8 cellular contexts compared by ENCODE assay signal in genomic region chr10:66925896-66926719, GRCh38. TPM values are rescaled to one million over a fixed set of nuclear protein-coding genes. Genes with fewer than 3 reads are reported as not detected.
DNase-seq lines count a peak whose midpoint lies in the region; ATAC-seq and TF ChIP-seq lines count a peak whose summit lies in the region.

LRRTM3 (plus strand) TSS chr10:66926036.

- no peaks in the 10 kb centered on the region for H3K9me3 Mint-ChIP-seq in activated CD8-positive, alpha-beta memory T cell treated with anti-CD3 and anti-CD28 coated beads, Interleukin-2, amount 10 ng/mL, durations not matched to agents 7 days and 5 days (ENCODE audit: low read depth)

- CTCF ChIA-PET in activated CD8-positive, alpha-beta memory T cell treated with anti-CD3 and anti-CD28 coated beads, Interleukin-2, amount 10 ng/mL, durations not matched to agents 7 days and 5 days (lab: Charles Lee): interaction anchor here (0.6 to 0.7 kb wide), 3 partner anchors 10 to 894 kb away, joined by 3 read pairs; no protein-coding TSS in a partner anchor

- no peak within 1 kb of the TSS for H3K27ac Mint-ChIP-seq in activated CD8-positive, alpha-beta memory T cell treated with anti-CD3 and anti-CD28 coated beads, Interleukin-2, amount 10 ng/mL, durations not matched to agents 7 days and 5 days

- ATAC-seq in activated CD8-positive, alpha-beta memory T cell treated with anti-CD3 and anti-CD28 coated beads, Interleukin-2, amount 10 ng/mL, durations not matched to agents 7 days and 5 days: peak; percentile 60
- ATAC-seq in GM21529 (IDR thresholded peaks at IDR 0.05; ENCODE audit: unreplicated experiment): peak; percentile 100

- no peak within 1 kb of the TSS for H3K4me3 Mint-ChIP-seq in activated CD8-positive, alpha-beta memory T cell treated with anti-CD3 and anti-CD28 coated beads, Interleukin-2, amount 10 ng/mL, durations not matched to agents 7 days and 5 days

- no peaks in the 10 kb centered on the region for H3K9me3 ChIP-seq in stomach

- H3K27ac ChIP-seq in cingulate gyrus (ENCODE audit: low read depth, low read length) (peak within 1 kb of the TSS; percentile 24), stomach (no peak within 1 kb of the TSS)

- 5 to 10% (median 7%) methylated on average over 16 of the region's 16 CpGs for WGBS in stomach, 5 donors

- DNase-seq in activated CD8-positive, alpha-beta memory T cell treated with anti-CD3 and anti-CD28 coated beads, Interleukin-2, amount 10 ng/mL, durations not matched to agents 7 days and 5 days: peak; percentile 44
- DNase-seq in activated CD8-positive, alpha-beta memory T cell treated with anti-CD3 and anti-CD28 coated beads, Interleukin-2, amount 50 U/mL, for 4 hours: no peak
- peak; percentile 30 for DNase-seq in HT1080 (ENCODE audit: low read depth)
- DNase-seq in RKO (ENCODE audit: low spot score): peak; percentile 78
- peak; percentile 93 for DNase-seq in left kidney (ENCODE audit: low read depth, low spot score)
- peak; percentile 44 for DNase-seq in stomach

- no peaks in the 10 kb centered on the region for H3K36me3 Mint-ChIP-seq in activated CD8-positive, alpha-beta memory T cell treated with anti-CD3 and anti-CD28 coated beads, Interleukin-2, amount 10 ng/mL, durations not matched to agents 7 days and 5 days

- no peaks in the 10 kb centered on the region for H3K36me3 ChIP-seq in stomach

- H3K4me1 Mint-ChIP-seq in activated CD8-positive, alpha-beta memory T cell treated with anti-CD3 and anti-CD28 coated beads, Interleukin-2, amount 10 ng/mL, durations not matched to agents 7 days and 5 days: no peaks in the 10 kb centered on the region

- peaks cover 37% of the 10 kb centered on the region for H3K27me3 Mint-ChIP-seq in activated CD8-positive, alpha-beta memory T cell treated with anti-CD3 and anti-CD28 coated beads, Interleukin-2, amount 10 ng/mL, durations not matched to agents 7 days and 5 days

- peak within 1 kb of the TSS in 2 of 4 donors; percentile 2 to 10 for H3K4me3 ChIP-seq in stomach

- TF ChIP-seq EP300 in stomach (IDR thresholded peaks at IDR 0.05): no peak

- TF ChIP-seq POLR2A in stomach (IDR thresholded peaks at IDR 0.05): no peak

- peaks cover 0 to 32% (median 14%) of the 10 kb centered on the region in 4 donors for H3K4me1 ChIP-seq in stomach

- H3K27me3 ChIP-seq in stomach: peaks cover 0 to 48% (median 24%) of the 10 kb centered on the region in 3 donors

- intact Hi-C loops in stomach (cut with DNase I; ENCODE audit: low total_unique reads): no loop called here

- peak in 5 of 7 experiments; percentile 45 to 56 (median 53) for TF ChIP-seq CTCF in stomach (IDR thresholded peaks at IDR 0.05)

RNA-seq across cellular contexts. Expression of gene LRRTM3, which starts in this region (rescaled TPM):
- total RNA-seq in activated CD8-positive, alpha-beta memory T cell treated with anti-CD3 and anti-CD28 coated beads, Interleukin-2, amount 10 ng/mL, durations not matched to agents 7 days and 5 days: not detected
- total RNA-seq in HT1080 (2014; rRNA removed; shearing (Covaris generic)): not detected in 2 replicates
- polyA plus RNA-seq in HT1080 (2015; cell fraction: cytosol; rRNA removed): not detected in 2 replicates
- polyA plus RNA-seq in HT1080 (2015; cell fraction: nucleus; rRNA removed): not detected in 2 replicates
- under 1 TPM in 1 of 5 donors, not detected in 4; 0.18 TPM for total RNA-seq in stomach
- polyA plus RNA-seq in stomach: not detected

Comparison
In these comparisons a context has a peak if more than half of its experiments do, and no peak if none do; other contexts are left out.
1. Peak in DNase-seq and ATAC-seq in activated CD8-positive, alpha-beta memory T cell treated with anti-CD3 and anti-CD28 coated beads, Interleukin-2, amount 10 ng/mL, durations not matched to agents 7 days and 5 days; RNA of the gene not detected or under 1 TPM.
2. Peak in DNase-seq in HT1080; RNA of the gene not detected or under 1 TPM.
3. Peak in DNase-seq in stomach; RNA of the gene not detected or under 1 TPM.